In the genomic region with DNA sequence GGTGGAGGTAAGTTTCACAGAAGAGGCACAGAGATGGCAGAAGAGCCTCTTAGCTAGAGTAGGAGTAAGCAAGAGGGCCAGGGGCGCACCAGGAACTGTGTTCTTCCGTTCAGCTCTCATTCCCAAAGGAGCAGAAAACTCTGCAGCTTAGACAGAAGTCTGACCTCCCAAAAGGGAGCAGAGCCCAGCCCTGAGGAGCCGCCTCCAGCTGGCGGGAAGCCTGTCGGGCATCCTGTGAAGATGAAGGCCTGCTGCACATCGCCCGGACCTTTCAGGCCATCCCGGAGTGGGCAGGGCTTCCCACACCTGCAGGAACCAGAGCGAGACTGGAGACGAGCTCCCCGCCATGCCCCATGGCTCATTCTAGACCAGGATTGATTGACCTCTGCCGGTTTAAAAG, we compare ENCODE assay signal across 20 cellular contexts.
A peak's percentile ranks its signal among the peaks of the same experiment; 100 is the strongest.
DNase-seq lines count a peak whose midpoint lies in the region; ATAC-seq and TF ChIP-seq lines count a peak whose summit lies in the region.
"Had no signal": no experiment of that assay in that cellular context is flagged by ENCODE, and none has a peak within 500 bp of the region (broad histone marks: within the 10 kb centered on the region; RNA-seq: fewer than 3 reads in every experiment).

No MANE protein-coding gene starts in this region.

- H3K9me3 Mint-ChIP-seq in CD14-positive monocyte (peaks cover 0 to 19% (median 18%) of the 10 kb centered on the region in 7 donors), chondrocyte (ENCODE audit: low read depth) (peaks cover 21% of the 10 kb centered on the region)

- peaks cover 0 to 26% (median 0%) of the 10 kb centered on the region in 7 donors for H3K27me3 ChIP-seq in heart right ventricle
- H3K27me3 ChIP-seq: BLaER1 treated with 17β-estradiol and CSF1 and Interleukin-3, amounts not matched to agents 10 nM and 100 nM had no signal

- H3K4me1 ChIP-seq in heart right ventricle, result no peaks in the 10 kb centered on the region

- no peak for ATAC-seq in Right ventricle myocardium superior (ENCODE audit: poor library complexity)
- ATAC-seq in heart right ventricle, result no peak
- ATAC-seq in GM19351 (IDR thresholded peaks at IDR 0.05; ENCODE audit: unreplicated experiment), result no peak
- ATAC-seq in HG03196 (IDR thresholded peaks at IDR 0.05; ENCODE audit: unreplicated experiment), result no peak
- ATAC-seq: HCT116 had no signal

- no peaks in the 10 kb centered on the region for H3K4me1 Mint-ChIP-seq in CD14-positive monocyte
- no peaks in the 10 kb centered on the region for H3K4me1 Mint-ChIP-seq in chondrocyte (ENCODE audit: low read depth)
- H3K4me1 Mint-ChIP-seq: B cell; CD4-positive, CD25-positive, alpha-beta regulatory T cell; CD8-positive, alpha-beta memory T cell; IgD-negative memory B cell had no signal

- H3K36me3 ChIP-seq in heart right ventricle, result no peaks in the 10 kb centered on the region
- H3K36me3 ChIP-seq: BLaER1 treated with 17β-estradiol and CSF1 and Interleukin-3, amounts not matched to agents 10 nM and 100 nM had no signal

- no peak overlapping the region for H3K27ac ChIP-seq in heart right ventricle
- H3K27ac ChIP-seq: BLaER1 treated with 17β-estradiol and CSF1 and Interleukin-3, amounts not matched to agents 10 nM and 100 nM had no signal

- peaks cover 0 to 34% (median 10%) of the 10 kb centered on the region in 11 donors for H3K9me3 ChIP-seq in heart right ventricle

- no peak overlapping the region for H3K4me3 Mint-ChIP-seq in CD14-positive monocyte
- no peak overlapping the region for H3K4me3 Mint-ChIP-seq in chondrocyte (ENCODE audit: unreplicated experiment)
- H3K4me3 Mint-ChIP-seq: B cell; CD4-positive, CD25-positive, alpha-beta regulatory T cell; CD8-positive, alpha-beta memory T cell; HFFc6; IgD-negative memory B cell had no signal

- H3K4me3 ChIP-seq in heart right ventricle, result no peak overlapping the region
- H3K4me3 ChIP-seq: BLaER1 treated with 17β-estradiol and CSF1 and Interleukin-3, amounts not matched to agents 10 nM and 100 nM had no signal

- peaks cover 0 to 2% (median 0%) of the 10 kb centered on the region in 3 donors for H3K27me3 Mint-ChIP-seq in CD14-positive monocyte (ENCODE audit: low read depth in 3 of 3)
- no peaks in the 10 kb centered on the region for H3K27me3 Mint-ChIP-seq in chondrocyte (ENCODE audit: low read depth)
- H3K27me3 Mint-ChIP-seq: B cell; CD4-positive, CD25-positive, alpha-beta regulatory T cell had no signal

- H3K27ac Mint-ChIP-seq in CD14-positive monocyte (no peak overlapping the region), chondrocyte (ENCODE audit: unreplicated experiment) (no peak overlapping the region)
- H3K27ac Mint-ChIP-seq: B cell; CD4-positive, CD25-positive, alpha-beta regulatory T cell; CD8-positive, alpha-beta memory T cell; HFFc6; IgD-negative memory B cell had no signal

- DNase-seq in Right ventricle myocardium superior, result peak; percentile 10
- no peak for DNase-seq in heart right ventricle
- DNase-seq in CD14-positive monocyte (ENCODE audit: low spot score), result peak; percentile 29
- peak; percentile 74 for DNase-seq in chondrocyte (ENCODE audit: low spot score)
- DNase-seq in posterior vena cava (ENCODE audit: low spot score), result peak; percentile 58
- no peak for DNase-seq in NCI-H510A (lab: John Stamatoyannopoulos, UW)
- DNase-seq: 8988T; CD4-positive, CD25-positive, alpha-beta regulatory T cell; COR-L47; GF-D8; GOT3; H7; HFFc6 had no signal

- intact Hi-C loops in Right ventricle myocardium superior (cut with DNase I), result no loop called here
- intact Hi-C loops in heart right ventricle (cut with DNase I), result no loop called here
- intact Hi-C loops in CD14-positive monocyte (cut with micrococcal nuclease), result no loop called here
- intact Hi-C loops in posterior vena cava (cut with DNase I), result no loop called here

- whole genome bisulfite sequencing in heart right ventricle, 2 donors, result 71 to 75% methylated on average over 12 of the region's 12 CpGs

- H3K36me3 Mint-ChIP-seq in CD14-positive monocyte (no peaks in the 10 kb centered on the region), chondrocyte (ENCODE audit: low read depth) (peaks cover 1% of the 10 kb centered on the region)
- H3K36me3 Mint-ChIP-seq: CD4-positive, CD25-positive, alpha-beta regulatory T cell; CD8-positive, alpha-beta memory T cell; IgD-negative memory B cell had no signal

- TF ChIP-seq CTCF in heart right ventricle (IDR thresholded peaks at IDR 0.05), result no peak
- no peak for TF ChIP-seq CTCF in CD14-positive monocyte (IDR thresholded peaks at IDR 0.05)
- TF ChIP-seq CTCF in chondrocyte (IDR thresholded peaks at IDR 0.05), result no peak

Comparison
In these comparisons a context has a peak if more than half of its experiments do, and no peak if none do; other contexts are left out.
1. DNase-seq: peak in Right ventricle myocardium superior (single experiment), CD14-positive monocyte (single experiment), chondrocyte (single experiment) and posterior vena cava (single experiment); none in heart right ventricle (0 of 2) and NCI-H510A (single experiment).